8 cellular contexts compared by ENCODE assay signal in genomic region chr3:157130138-157130880, GRCh38. TPM values are rescaled to one million over a fixed set of nuclear protein-coding genes. Genes with fewer than 3 reads are reported as not detected.
A peak's percentile ranks its signal among the peaks of the same experiment; 100 is the strongest.
DNase-seq lines count a peak whose midpoint lies in the region; ATAC-seq, FAIRE-seq and TF ChIP-seq lines count a peak whose summit lies in the region.

No MANE protein-coding gene starts in this region.

- H3K36me3 ChIP-seq in H1 (ENCODE audit: control insufficient read depth in 2 of 4, insufficient read depth in 4 of 4, low read length in 3 of 4) = no peaks in the 10 kb centered on the region

- TF ChIP-seq RAD21 in H1 (IDR thresholded peaks at IDR 0.05 in 1 of 2, conservative IDR thresholded peaks at IDR 0.05 in 1 of 2; ENCODE audit: low read depth in 2 of 2, low read length in 2 of 2) = peak; percentile 82 to 83

- no peak for TF ChIP-seq EP300 in H1 (IDR thresholded peaks at IDR 0.05; ENCODE audit: borderline replicate concordance in 1 of 2, low read depth in 2 of 2, low read length in 2 of 2)

- no peak overlapping the region for H2BK120ac ChIP-seq in H1 (replicated peaks; ENCODE audit: low read depth, low read length)

- H4K91ac ChIP-seq in H1 (replicated peaks; ENCODE audit: insufficient read length, low read length) = peak overlapping the region; percentile 77

- TF ChIP-seq CTCF in GM12872 (IDR thresholded peaks at IDR 0.05; ENCODE audit: insufficient read depth, low read depth, low read length) (peak; percentile 57), H1 (IDR thresholded peaks at IDR 0.05; ENCODE audit: control extremely low read depth in 1 of 3, insufficient read depth in 1 of 3, low read depth in 1 of 3, low read length in 3 of 3) (peak; percentile 39 to 76 (median 52))

- peaks cover 5 to 15% (median 9%) of the 10 kb centered on the region in 4 experiments; a peak in 6 of 7 replicates for H3K4me1 ChIP-seq in H1 (replicated peaks in 1 of 4; ENCODE audit: control insufficient read depth in 3 of 4, insufficient read depth in 4 of 4, low read length in 3 of 4)

- H2AFZ ChIP-seq in H1 (ENCODE audit: low read length) = peak overlapping the region; percentile 82

- H4K5ac ChIP-seq in H1 (ENCODE audit: insufficient read length, low read depth, low read length) = peak overlapping the region; percentile 14

- POLR2A ChIA-PET in H1 (lab: Charles Lee; ENCODE audit: partially characterized antibody) = interaction anchor here (0.9 to 2.4 kb wide), 8 partner anchors 10 to 455 kb away, joined by 3 to 12 read pairs (median 4); partner anchors contain the start of gene CCNL1

- H2AK5ac ChIP-seq in H1 (ENCODE audit: low read depth, low read length) = no peak overlapping the region

- FAIRE-seq in H1 (lab: Jason Lieb, UNC) = no peak

- peak overlapping the region in 2 of 4 experiments; percentile 9 to 45; a peak in 3 of 8 replicates for H3K4me3 ChIP-seq in H1 (ENCODE audit: extremely low read depth in 1 of 4, insufficient read depth in 2 of 4, low read depth in 3 of 4, low read length in 4 of 4)

- CTCF ChIA-PET in H1 (lab: Charles Lee; ENCODE audit: partially characterized antibody) = interaction anchor here (0.7 to 56.4 kb wide), 13 partner anchors 1 to 1124 kb away, joined by 3 to 1014 read pairs (median 3); no protein-coding TSS in a partner anchor

- no peak for ATAC-seq in GM21526 (IDR thresholded peaks at IDR 0.05; ENCODE audit: low FRiP score, unreplicated experiment)
- no peak for ATAC-seq in HG03378 (IDR thresholded peaks at IDR 0.05; ENCODE audit: unreplicated experiment)

- no peak overlapping the region for H3K14ac ChIP-seq in H1 (ENCODE audit: insufficient read length)

- no peaks in the 10 kb centered on the region; a peak in 2 of 7 replicates for H3K27me3 ChIP-seq in H1 (replicated peaks in 1 of 4; ENCODE audit: control insufficient read depth in 3 of 4, extremely low read depth in 1 of 4, insufficient read depth in 3 of 4, low read length in 3 of 4)

- H3K79me2 ChIP-seq in H1 (ENCODE audit: control insufficient read depth in 1 of 2, insufficient read depth in 2 of 2, low read length in 2 of 2) = no peaks in the 10 kb centered on the region

- peak overlapping the region; percentile 74 for H3K18ac ChIP-seq in H1 (ENCODE audit: extremely low read depth, low read length)

- peak overlapping the region; percentile 85 for H2BK12ac ChIP-seq in H1 (ENCODE audit: low read depth, low read length)

- peak overlapping the region; percentile 24 to 74; a peak in 3 of 4 replicates for H3K4me2 ChIP-seq in H1 (ENCODE audit: insufficient read depth in 1 of 2, low read depth in 2 of 2, low read length in 2 of 2)

- H3K23me2 ChIP-seq in H1 (ENCODE audit: low read depth, low read length) = no peaks in the 10 kb centered on the region; the same call in 1 of the 2 replicates

- H3K27ac ChIP-seq in H1 (ENCODE audit: low read depth, low read length) = peak overlapping the region; percentile 68; the same call in 1 of the 2 replicates

- H3K9me3 ChIP-seq in H1 (ENCODE audit: insufficient read depth in 2 of 2, low read depth in 1 of 2, low read length in 1 of 2) = no peaks in the 10 kb centered on the region

- no peak overlapping the region for H3K56ac ChIP-seq in H1 (replicated peaks; ENCODE audit: insufficient read length, low read depth, low read length)

- peak overlapping the region; percentile 54; the same call in 1 of the 2 replicates for H2BK5ac ChIP-seq in H1 (ENCODE audit: low read depth, low read length)

- peak overlapping the region; percentile 9; the same call in 1 of the 2 replicates for H2BK20ac ChIP-seq in H1 (ENCODE audit: low read length)

- no peaks in the 10 kb centered on the region for H4K20me1 ChIP-seq in H1 (replicated peaks in 1 of 2; ENCODE audit: control insufficient read depth in 1 of 2, insufficient read depth in 2 of 2, low read length in 2 of 2)

- H2BK15ac ChIP-seq in H1 (ENCODE audit: low read length) = peak overlapping the region; percentile 25; the same call in 1 of the 2 replicates

- no peaks in the 10 kb centered on the region for H3K79me1 ChIP-seq in H1 (ENCODE audit: low read depth, low read length)

- H3K4ac ChIP-seq in H1 (replicated peaks; ENCODE audit: insufficient read length, low read depth, low read length) = no peak overlapping the region

- WGBS in H1 (ENCODE audit: extremely low coverage in 1 of 2, insufficient coverage in 1 of 2, insufficient read length in 1 of 2, insufficient replicate concordance in 2 of 2, low coverage in 1 of 2, low lambda C conversion rate in 2 of 2, missing lambda C conversion rate in 1 of 2), 2 experiments = 25% methylated on average over 24 of the region's 24 CpGs; no CpG with 5 or more reads in 1 of the 2 experiments

- H3K23ac ChIP-seq in H1 (ENCODE audit: insufficient read length) = no peak overlapping the region

- H3K9ac ChIP-seq in H1 (replicated peaks in 1 of 4; ENCODE audit: extremely low read depth in 1 of 4, low read depth in 3 of 4, low read length in 3 of 4) = peak overlapping the region in 2 of 4 experiments; percentile 8 to 55; a peak in 2 of 7 replicates

- DNase-seq in NCI-H2171 (lab: John Stamatoyannopoulos, UW) (peak; percentile 5), H1 (ENCODE audit: low read depth in 1 of 2, low spot score in 2 of 2) (peak; percentile 54 to 82), mucosa of gallbladder (ENCODE audit: low spot score) (peak; percentile 73)
- DNase-seq in activated CD8-positive, alpha-beta memory T cell treated with anti-CD3 and anti-CD28 coated beads for 24 hours = peak; percentile 81
- peak; percentile 39 to 43 for DNase-seq in stimulated activated CD8-positive, alpha-beta memory T cell treated with anti-CD3 and anti-CD28 coated beads, Interleukin-4, amount 100 ng/mL, for 4 hours (ENCODE audit: low read depth in 2 of 2, low spot score in 1 of 2)

- H4K8ac ChIP-seq in H1 (ENCODE audit: extremely low read depth, insufficient read depth, low read length) = peak overlapping the region; percentile 91

- peak in 1 of 2 experiments; percentile 32; a peak in 1 of 3 replicates for TF ChIP-seq POLR2A in H1 (IDR thresholded peaks at IDR 0.05; ENCODE audit: control extremely low read depth in 1 of 2, low read depth in 2 of 2, low read length in 2 of 2)

TF ChIP-seq in H1, 55 proteins besides CTCF, POLR2A, EP300 and RAD21 (continues in another document):
- no peak for TF ChIP-seq CBX8 (IDR thresholded peaks at IDR 0.05; ENCODE audit: borderline replicate concordance, low read depth, low read length)
- TF ChIP-seq TEAD4 (IDR thresholded peaks at IDR 0.05; ENCODE audit: low read depth, low read length) = peak; percentile 27; the same call in 1 of the 2 replicates
- 0 out of 2 replicates have a peak, but pooled peaks have one; percentile 7 for TF ChIP-seq E2F6 (IDR thresholded peaks at IDR 0.05)
- TF ChIP-seq CHD2 (IDR thresholded peaks at IDR 0.05; ENCODE audit: low read length) = no peak
- TF ChIP-seq CBX5 (IDR thresholded peaks at IDR 0.05; ENCODE audit: low read depth, low read length) = no peak
- TF ChIP-seq RBBP5 (IDR thresholded peaks at IDR 0.05; ENCODE audit: borderline replicate concordance, low read depth, low read length) = 0 out of 2 replicates have a peak, but pooled peaks have one; percentile 25
- no peak for TF ChIP-seq YY1 (IDR thresholded peaks at IDR 0.05; ENCODE audit: low read depth, low read length)
- 0 out of 2 replicates have a peak, but pooled peaks have one; percentile 30 for TF ChIP-seq TBP (IDR thresholded peaks at IDR 0.05; ENCODE audit: low read depth, low read length)
- no peak for TF ChIP-seq POU5F1 (IDR thresholded peaks at IDR 0.05; ENCODE audit: low read depth, low read length)
- no peak for TF ChIP-seq POLR2AphosphoS5 (IDR thresholded peaks at IDR 0.05; ENCODE audit: low read depth, low read length)
- TF ChIP-seq SIX5 (IDR thresholded peaks at IDR 0.05; ENCODE audit: low read depth, low read length) = no peak
- peak; percentile 3; the same call in 1 of the 2 replicates for TF ChIP-seq MAX (IDR thresholded peaks at IDR 0.05)
- TF ChIP-seq PHF8 (conservative IDR thresholded peaks at IDR 0.05; ENCODE audit: low read depth, low read length) = 0 out of 2 replicates have a peak, but pooled peaks have one; percentile 27
- TF ChIP-seq FOSL1 (IDR thresholded peaks at IDR 0.05; ENCODE audit: insufficient read depth, low read depth, low read length) = no peak
- TF ChIP-seq HDAC2 (IDR thresholded peaks at IDR 0.05; ENCODE audit: borderline replicate concordance in 1 of 2, low read depth in 2 of 2, low read length in 2 of 2) = no peak

RNA-seq across cellular contexts. Expression of gene CCNL1, which starts 29.6 kb away (rescaled TPM):
- total RNA-seq in H1 (2021; fragmentation: NEBNext Ultra II Directional; extraction: Animal tissue kit (Norgen Biotek cat#: 25700)) = 61.2 and 68.6 TPM in 2 replicates
- polyA plus RNA-seq in H1 (2011; rRNA removed) = 64.5 and 87.6 TPM in 2 replicates
- polyA plus RNA-seq in H1 (2011; cell fraction: cytosol; rRNA removed) = 68.4 TPM
- 330 TPM for polyA plus RNA-seq in H1 (2011; cell fraction: nucleus; rRNA removed)
- polyA plus RNA-seq in H1 (2012, experiment 1 of 2) = 40.6 to 54.1 TPM (median 46.0 TPM) in 4 replicates
- polyA plus RNA-seq in H1 (2012, experiment 2 of 2) = 3.7 TPM
- 82.9 TPM for polyA plus RNA-seq in H1 (2013, experiment 1 of 2)
- 66.2 TPM for polyA plus RNA-seq in H1 (2013, experiment 2 of 2)
- 76.1 and 90.5 TPM in 2 replicates for polyA minus RNA-seq in H1 (2011; rRNA and poly(A)+ RNA removed)
- 78.8 TPM for polyA minus RNA-seq in H1 (2011; cell fraction: cytosol; rRNA and poly(A)+ RNA removed)
- polyA minus RNA-seq in H1 (2011; cell fraction: nucleus; rRNA and poly(A)+ RNA removed) = 499 TPM
- 96.7 TPM for total RNA-seq in mucosa of gallbladder

Comparison
In these comparisons a context has a peak if more than half of its experiments do, and no peak if none do; other contexts are left out.
1. DNase-seq: peak in every context shown above with its lines; median percentile 81 in activated CD8-positive, alpha-beta memory T cell treated with anti-CD3 and anti-CD28 coated beads for 24 hours; 73 in mucosa of gallbladder; 68 in H1; 41 in stimulated activated CD8-positive, alpha-beta memory T cell treated with anti-CD3 and anti-CD28 coated beads, Interleukin-4, amount 100 ng/mL, for 4 hours; 5 in NCI-H2171.